In genomic region chr14:71776463-71777359, GRCh38 we compare ENCODE assay signal across 13 cellular contexts.
DNase-seq lines count a peak whose midpoint lies in the region; ATAC-seq, FAIRE-seq and TF ChIP-seq lines count a peak whose summit lies in the region.
"Had no signal": no experiment of that assay in that cellular context is flagged by ENCODE, and none has a peak within 500 bp of the region (broad histone marks: within the 10 kb centered on the region; RNA-seq: fewer than 3 reads in every experiment).

No MANE protein-coding gene starts in this region.

- POLR2A ChIA-PET in activated CD8-positive, alpha-beta T cell treated with anti-CD3 and anti-CD28 coated beads for 36 hours (lab: Charles Lee), result no interaction called here

- no peaks in the 10 kb centered on the region for H3K36me3 ChIP-seq in mesendoderm (ENCODE audit: control insufficient read depth, insufficient read depth, low read length)
- H3K36me3 ChIP-seq in mammary epithelial cell (ENCODE audit: insufficient read depth, low read length), result no peaks in the 10 kb centered on the region
- no peaks in the 10 kb centered on the region for H3K36me3 ChIP-seq in pancreas
- no peaks in the 10 kb centered on the region for H3K36me3 ChIP-seq in smooth muscle cell (ENCODE audit: low read depth)

- no peaks in the 10 kb centered on the region for H3F3A ChIP-seq in smooth muscle cell (ENCODE audit: low read depth)

- BruUV-seq in mammary epithelial cell (replicated peaks; lab: Mats Ljungman, UMichigan), result no TSS peak

- no peak for TF ChIP-seq POLR2A in GM12892 (IDR thresholded peaks at IDR 0.05; ENCODE audit: low read depth, low read length)

- H3K4me3 Mint-ChIP-seq in activated CD8-positive, alpha-beta T cell treated with anti-CD3 and anti-CD28 coated beads for 36 hours, result no peak overlapping the region
- H3K4me3 Mint-ChIP-seq: activated naive CD8-positive, alpha-beta T cell; neural crest cell; stimulated activated memory B cell treated with anti-CD40 and anti-IgM and Interleukin-4, amounts not matched to agents 10 μg/mL and 1 μg/mL and 100 μg/mL, for 72 hours had no signal

- no peak overlapping the region for H3K4me2 ChIP-seq in mesendoderm (ENCODE audit: low read length)
- H3K4me2 ChIP-seq in mammary epithelial cell (ENCODE audit: insufficient read depth, low read depth, low read length), result no peak overlapping the region
- no peak overlapping the region for H3K4me2 ChIP-seq in smooth muscle cell

- dilution Hi-C loops in mammary epithelial cell (cut with HindIII; ENCODE audit: low sequenced_read_pairs), result no loop called here

- in situ Hi-C loops in mammary epithelial cell (cut with MboI; ENCODE audit: low sequenced_read_pairs in 2 of 2), result no loop called here

- H3K79me1 ChIP-seq in mesendoderm (ENCODE audit: low read length), result no peaks in the 10 kb centered on the region

- peaks cover 12% of the 10 kb centered on the region for H3K9me3 ChIP-seq in mammary epithelial cell (replicated peaks; ENCODE audit: insufficient read depth, low read length)
- no peaks in the 10 kb centered on the region for H3K9me3 ChIP-seq in pancreas
- no peaks in the 10 kb centered on the region for H3K9me3 ChIP-seq in smooth muscle cell (replicated peaks; ENCODE audit: low read depth)

- H3K27ac ChIP-seq in mesendoderm (ENCODE audit: low read depth, low read length) (peak overlapping the region; percentile 90), mammary epithelial cell (ENCODE audit: insufficient read depth, low read depth, low read length) (no peak overlapping the region), pancreas (no peak overlapping the region), smooth muscle cell (ENCODE audit: low read depth) (no peak overlapping the region)

- no CpG with 5 or more reads among the region's 10 CpGs for WGBS in mesendoderm (ENCODE audit: extremely low coverage, insufficient coverage, low lambda C conversion rate)
- WGBS in mammary epithelial cell (ENCODE audit: low coverage, missing lambda C conversion rate), result 89% methylated on average over 10 of the region's 10 CpGs
- WGBS in pancreas, 2 donors, result 46 to 48% methylated on average over 10 of the region's 10 CpGs
- 66% methylated on average over 10 of the region's 10 CpGs for WGBS in smooth muscle cell (ENCODE audit: low lambda C conversion rate)

- peak overlapping the region; percentile 7 for H3K27ac Mint-ChIP-seq in activated CD8-positive, alpha-beta T cell treated with anti-CD3 and anti-CD28 coated beads for 36 hours
- H3K27ac Mint-ChIP-seq: activated naive CD8-positive, alpha-beta T cell; stimulated activated memory B cell treated with anti-CD40 and anti-IgM and Interleukin-4, amounts not matched to agents 10 μg/mL and 1 μg/mL and 100 μg/mL, for 72 hours had no signal

- no peak overlapping the region for H4K8ac ChIP-seq in mesendoderm (ENCODE audit: low read depth, low read length)

- no peak for DNase-seq in GM12892 (ENCODE audit: insufficient read length)
- DNase-seq in HTR-8/SVneo (ENCODE audit: insufficient read length, low spot score), result no peak
- peak; percentile 69 for DNase-seq in activated CD8-positive, alpha-beta T cell treated with anti-CD3 and anti-CD28 coated beads for 36 hours
- peak; percentile 80 for DNase-seq in mesendoderm
- no peak for DNase-seq in mammary epithelial cell
- no peak for DNase-seq in NCI-H748 (lab: John Stamatoyannopoulos, UW; ENCODE audit: unreplicated experiment)
- DNase-seq in pancreas, result no peak
- no peak for DNase-seq in smooth muscle cell (lab: John Stamatoyannopoulos, UW; ENCODE audit: unreplicated experiment)
- DNase-seq: NCI-H1930 had no signal

- H3K27me3 ChIP-seq in mesendoderm (ENCODE audit: insufficient read depth, low read length, poor library complexity) (no peaks in the 10 kb centered on the region), mammary epithelial cell (ENCODE audit: insufficient read depth, low read length) (no peaks in the 10 kb centered on the region), pancreas (no peaks in the 10 kb centered on the region), smooth muscle cell (ENCODE audit: low read depth) (no peaks in the 10 kb centered on the region)

- H3K4me1 ChIP-seq in mesendoderm (ENCODE audit: control insufficient read depth, low read depth, low read length) (peaks cover 7% of the 10 kb centered on the region), mammary epithelial cell (ENCODE audit: insufficient read depth, low read length) (no peaks in the 10 kb centered on the region), pancreas (no peaks in the 10 kb centered on the region), smooth muscle cell (ENCODE audit: low read depth) (peaks cover 5% of the 10 kb centered on the region)

- H3K18ac ChIP-seq in mesendoderm (ENCODE audit: low read length), result peak overlapping the region; percentile 22

- H2BK5ac ChIP-seq in mesendoderm (ENCODE audit: low read length), result peak overlapping the region; percentile 21

- peak; percentile 42 for FAIRE-seq in GM12892 (lab: Jason Lieb, UNC)
- peak; percentile 38 for FAIRE-seq in HTR-8/SVneo (lab: Jason Lieb, UNC)
- no peak for FAIRE-seq in pancreas (lab: Jason Lieb, UNC)

- peak; percentile 71 for ATAC-seq in activated CD8-positive, alpha-beta T cell treated with anti-CD3 and anti-CD28 coated beads for 36 hours
- no peak for ATAC-seq in pancreas
- ATAC-seq: left lobe of liver; stimulated activated memory B cell treated with anti-CD40 and anti-IgM and Interleukin-4, amounts not matched to agents 10 μg/mL and 1 μg/mL and 100 μg/mL, for 72 hours had no signal

- H2BK15ac ChIP-seq in mesendoderm (replicated peaks; ENCODE audit: low read depth), result no peak overlapping the region

- peak overlapping the region; percentile 2 for H3K56ac ChIP-seq in mesendoderm (ENCODE audit: low read length)

- no peak overlapping the region for H3K23ac ChIP-seq in mesendoderm (ENCODE audit: low read length)

- intact Hi-C loops in activated CD8-positive, alpha-beta T cell treated with anti-CD3 and anti-CD28 coated beads for 36 hours (cut with micrococcal nuclease), result no loop called here
- intact Hi-C loops in mammary epithelial cell (cut with micrococcal nuclease) (no loop called here), pancreas (cut with DNase I) (no loop called here)

- CTCF ChIA-PET in activated CD8-positive, alpha-beta T cell treated with anti-CD3 and anti-CD28 coated beads for 36 hours (lab: Charles Lee), result interaction anchor here (0.8 to 2.1 kb wide), 2 partner anchors 77 to 79 kb away, joined by 3 to 6 read pairs; no protein-coding TSS in a partner anchor
- CTCF ChIA-PET in mammary epithelial cell (lab: Charles Lee; ENCODE audit: low non-redundant PET), result no interaction called here

- peak overlapping the region; percentile 69 for H2BK120ac ChIP-seq in mesendoderm (ENCODE audit: low read depth, low read length)

- H3K4me3 ChIP-seq in mesendoderm (ENCODE audit: low read length) (no peak overlapping the region), mammary epithelial cell (replicated peaks in 1 of 3; ENCODE audit: insufficient read depth in 1 of 3, low read depth in 2 of 3, low read length in 3 of 3) (no peak overlapping the region), pancreas (no peak overlapping the region), smooth muscle cell (no peak overlapping the region)

- H4K20me1 ChIP-seq in mammary epithelial cell (ENCODE audit: insufficient read depth, low read length) (no peaks in the 10 kb centered on the region), smooth muscle cell (ENCODE audit: low read depth) (no peaks in the 10 kb centered on the region)

- H3K9ac ChIP-seq in mesendoderm (ENCODE audit: low read length) (no peak overlapping the region), mammary epithelial cell (ENCODE audit: insufficient read depth, low read length) (no peak overlapping the region), smooth muscle cell (ENCODE audit: low read depth) (no peak overlapping the region)

- peaks cover 12% of the 10 kb centered on the region for H3K9me3 Mint-ChIP-seq in activated CD8-positive, alpha-beta T cell treated with anti-CD3 and anti-CD28 coated beads for 36 hours

- peaks cover 33% of the 10 kb centered on the region for H3K27me3 Mint-ChIP-seq in activated CD8-positive, alpha-beta T cell treated with anti-CD3 and anti-CD28 coated beads for 36 hours

- H3K4me1 Mint-ChIP-seq in activated CD8-positive, alpha-beta T cell treated with anti-CD3 and anti-CD28 coated beads for 36 hours (ENCODE audit: low read depth), result peaks cover 13% of the 10 kb centered on the region

- peaks cover 5% of the 10 kb centered on the region for H3K36me3 Mint-ChIP-seq in activated CD8-positive, alpha-beta T cell treated with anti-CD3 and anti-CD28 coated beads for 36 hours (ENCODE audit: low read depth)
- H3K36me3 Mint-ChIP-seq: stimulated activated memory B cell treated with anti-CD40 and anti-IgM and Interleukin-4, amounts not matched to agents 10 μg/mL and 1 μg/mL and 100 μg/mL, for 72 hours had no signal

- H2AFZ ChIP-seq in mammary epithelial cell (ENCODE audit: low read depth, low read length) (no peak overlapping the region), smooth muscle cell (ENCODE audit: low read depth) (no peak overlapping the region)

- H3K4ac ChIP-seq in mesendoderm (ENCODE audit: low read depth, low read length), result no peak overlapping the region

- TF ChIP-seq CTCF in activated CD8-positive, alpha-beta T cell treated with anti-CD3 and anti-CD28 coated beads for 36 hours (IDR thresholded peaks at IDR 0.05), result no peak
- TF ChIP-seq CTCF in mammary epithelial cell (conservative IDR thresholded peaks at IDR 0.05 in 1 of 2, IDR thresholded peaks at IDR 0.05 in 1 of 2; ENCODE audit: extremely low read depth in 1 of 2, insufficient read depth in 1 of 2, low read depth in 1 of 2, low read length in 2 of 2) (no peak), pancreas (IDR thresholded peaks at IDR 0.05) (no peak), smooth muscle cell (IDR thresholded peaks at IDR 0.05; ENCODE audit: borderline replicate concordance, insufficient read depth, poor library complexity, severe bottlenecking) (no peak)

- no peak overlapping the region for H2AK5ac ChIP-seq in mesendoderm (ENCODE audit: low read length)

- H4K5ac ChIP-seq in mesendoderm (ENCODE audit: low read length), result no peak overlapping the region

- no peaks in the 10 kb centered on the region for H3K79me2 ChIP-seq in mesendoderm (ENCODE audit: control insufficient read depth, insufficient read depth, low read length)
- H3K79me2 ChIP-seq in mammary epithelial cell (ENCODE audit: insufficient read depth, low read length), result no peaks in the 10 kb centered on the region
- H3K79me2 ChIP-seq in smooth muscle cell (ENCODE audit: low read depth), result no peaks in the 10 kb centered on the region

Comparison
In these comparisons a context has a peak if more than half of its experiments do, and no peak if none do; other contexts are left out.
1. DNase-seq: peak in activated CD8-positive, alpha-beta T cell treated with anti-CD3 and anti-CD28 coated beads for 36 hours (single experiment) and mesendoderm (single experiment); none in GM12892 (single experiment), HTR-8/SVneo (single experiment), mammary epithelial cell (single experiment), NCI-H748 (single experiment), pancreas (0 of 6) and smooth muscle cell (single experiment).